Comparison of ENCODE assay signal across 8 cellular contexts in the genomic region with DNA sequence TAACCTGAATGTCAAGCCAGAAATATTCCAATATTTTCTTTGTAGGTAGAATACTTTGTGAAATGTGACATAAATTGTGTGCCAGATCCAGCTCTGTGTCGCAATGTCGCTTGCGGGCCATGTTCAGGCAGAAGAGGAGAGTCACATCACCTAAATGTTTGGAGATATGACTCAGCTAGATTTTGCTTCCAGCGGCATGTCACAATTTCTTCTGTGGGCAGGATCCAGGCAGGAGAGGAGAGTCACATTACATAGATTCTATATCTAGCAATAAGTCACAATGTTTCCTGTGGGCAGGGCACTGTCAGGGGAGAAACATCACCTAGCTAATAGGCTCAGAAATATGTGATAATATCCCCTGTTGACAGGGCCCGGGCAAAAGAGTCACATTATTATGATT.
DNase-seq lines count a peak whose midpoint lies in the region; ATAC-seq, FAIRE-seq and TF ChIP-seq lines count a peak whose summit lies in the region.
"Not testable (repeated sequence)": the region's sequence is repeated elsewhere in the genome, so short reads cannot be mapped to it uniquely, and the experiment has no call there.

No MANE protein-coding gene starts in this region.

- in situ Hi-C loops in HepG2 (cut with HindIII; ENCODE audit: extremely low pct_ligation_motif_present, low pct_unique_long_range_greater_than_20kb); gastrocnemius medialis (cut with MboI; ENCODE audit: low sequenced_read_pairs in 4 of 4): not testable (repeated sequence)

- H3K36me3 ChIP-seq in RWPE2 (ENCODE audit: low read depth); HepG2 (replicated peaks in 1 of 2; ENCODE audit: control insufficient read depth in 1 of 2, insufficient read depth in 2 of 2, low read length in 2 of 2); gastrocnemius medialis: not testable (repeated sequence)

- H3K4me1 ChIP-seq in A549; RWPE2 (ENCODE audit: insufficient read depth, poor library complexity, severe bottlenecking); HepG2 (ENCODE audit: insufficient read depth, low read length); gastrocnemius medialis: not testable (repeated sequence)

- BruUV-seq in HepG2 (replicated peaks; lab: Mats Ljungman, UMichigan) = not testable (repeated sequence)

- peak; percentile 69 to 74 for ATAC-seq in A549
- ATAC-seq in RWPE2 (ENCODE audit: low read depth) = peak; percentile 59
- peak; percentile 51 for ATAC-seq in Right ventricle myocardium inferior
- ATAC-seq in Right ventricle myocardium superior (ENCODE audit: poor library complexity) = peak; percentile 63
- ATAC-seq in left ventricle myocardium superior = peak; percentile 57
- peak; percentile 75 for ATAC-seq in left lobe of liver
- ATAC-seq in HepG2 = peak; percentile 16; the same call in 2 of the 3 replicates
- peak; percentile 88 to 91 for ATAC-seq in gastrocnemius medialis

- H3K4me3 ChIP-seq in A549; RWPE2 (ENCODE audit: severe bottlenecking); HepG2 (replicated peaks in 1 of 3; ENCODE audit: insufficient read depth in 1 of 3, low read depth in 2 of 3, low read length in 3 of 3); gastrocnemius medialis: not testable (repeated sequence)

- not testable (repeated sequence) for H4K20me1 ChIP-seq in HepG2 (ENCODE audit: insufficient read depth, low read length)

- H2AFZ ChIP-seq in HepG2 (ENCODE audit: low read length) = not testable (repeated sequence)

- not testable (repeated sequence) for H3K9ac ChIP-seq in HepG2 (ENCODE audit: insufficient read depth, low read depth, low read length)

- intact Hi-C loops in Right ventricle myocardium inferior (cut with DNase I); Right ventricle myocardium superior (cut with DNase I); left ventricle myocardium superior (cut with micrococcal nuclease); HepG2 (cut with micrococcal nuclease; ENCODE audit: unreplicated experiment); gastrocnemius medialis (cut with DNase I; ENCODE audit: low total_unique reads): not testable (repeated sequence)

- not testable (repeated sequence) for FAIRE-seq in A549 (lab: Jason Lieb, UNC); HepG2 (lab: Jason Lieb, UNC)

- not testable (repeated sequence) for TF ChIP-seq RAD21 in A549 (conservative IDR thresholded peaks at IDR 0.05 in 1 of 2, IDR thresholded peaks at IDR 0.05 in 1 of 2); HepG2 (CRISPR knock-in tag; IDR thresholded peaks at IDR 0.05)

- not testable (repeated sequence) for H3K27me3 ChIP-seq in RWPE2 (ENCODE audit: insufficient read depth, poor library complexity, severe bottlenecking); HepG2 (ENCODE audit: control insufficient read depth in 1 of 2, insufficient read depth in 2 of 2, low read length in 2 of 2); gastrocnemius medialis

- not testable (repeated sequence) for TF ChIP-seq EP300 in A549 (IDR thresholded peaks at IDR 0.05); HepG2 (IDR thresholded peaks at IDR 0.05; ENCODE audit: low read depth in 2 of 2, low read length in 2 of 2); HepG2 (CRISPR knock-in tag; IDR thresholded peaks at IDR 0.05; ENCODE audit: borderline replicate concordance)

- H3K9me3 ChIP-seq in A549; RWPE2 (ENCODE audit: severe bottlenecking); HepG2 (ENCODE audit: low read length); gastrocnemius medialis: not testable (repeated sequence)

- not testable (repeated sequence) for TF ChIP-seq CTCF in A549 (IDR thresholded peaks at IDR 0.05); RWPE2 (IDR thresholded peaks at IDR 0.05; ENCODE audit: poor library complexity, severe bottlenecking); HepG2 (CRISPR knock-in tag; IDR thresholded peaks at IDR 0.05); gastrocnemius medialis (IDR thresholded peaks at IDR 0.05 in 4 of 5, conservative IDR thresholded peaks at IDR 0.05 in 1 of 5)

- not testable (repeated sequence) for TF ChIP-seq POLR2A in A549 (IDR thresholded peaks at IDR 0.05; ENCODE audit: low read length); HepG2 (IDR thresholded peaks at IDR 0.05; ENCODE audit: insufficient read depth in 1 of 2, low read depth in 2 of 2, low read length in 2 of 2); gastrocnemius medialis (IDR thresholded peaks at IDR 0.05)

- POLR2A ChIA-PET in A549 (lab: Yijun Ruan, JAX); HepG2 (lab: Yijun Ruan, JAX): not testable (repeated sequence)

- WGBS in A549 (ENCODE audit: missing lambda C conversion rate) = no CpG with 5 or more reads among the region's 5 CpGs
- no CpG with 5 or more reads among the region's 5 CpGs for WGBS in HepG2 (ENCODE audit: low lambda C conversion rate)

- H3K4me2 ChIP-seq in A549; HepG2 (ENCODE audit: low read depth, low read length): not testable (repeated sequence)

- DNase-seq in A549 (ENCODE audit: low read depth in 1 of 2, low spot score in 1 of 2); RWPE2 (ENCODE audit: low spot score); Right ventricle myocardium inferior (ENCODE audit: missing footprints); Right ventricle myocardium superior; left ventricle myocardium superior; left lobe of liver (ENCODE audit: low spot score); HepG2 (ENCODE audit: low spot score); gastrocnemius medialis: not testable (repeated sequence)

- CTCF ChIA-PET in A549 (lab: Yijun Ruan, JAX); HepG2 (lab: Yijun Ruan, JAX; ENCODE audit: low intra/inter-chr PET ratio, low total read pairs): not testable (repeated sequence)

- not testable (repeated sequence) for H3K27ac ChIP-seq in A549; RWPE2 (ENCODE audit: poor library complexity, severe bottlenecking); HepG2 (ENCODE audit: extremely low read length, insufficient read depth, low read length); gastrocnemius medialis

- not testable (repeated sequence) for H3K79me2 ChIP-seq in HepG2 (ENCODE audit: insufficient read depth, low read length)

Comparison
In these comparisons a context has a peak if more than half of its experiments do, and no peak if none do; other contexts are left out.
1. ATAC-seq: peak in every context shown above with its lines; median percentile 90 in gastrocnemius medialis; 75 in left lobe of liver; 72 in A549; 63 in Right ventricle myocardium superior; 59 in RWPE2; 57 in left ventricle myocardium superior; 51 in Right ventricle myocardium inferior; 16 in HepG2.